Comparison of ENCODE assay signal across 19 cellular contexts in genomic region chr3:179796421-179796820, GRCh38.
A peak's percentile ranks its signal among the peaks of the same experiment; 100 is the strongest.
DNase-seq lines count a peak whose midpoint lies in the region; ATAC-seq, FAIRE-seq and TF ChIP-seq lines count a peak whose summit lies in the region.
"Had no signal": no experiment of that assay in that cellular context is flagged by ENCODE, and none has a peak within 500 bp of the region (broad histone marks: within the 10 kb centered on the region; RNA-seq: fewer than 3 reads in every experiment).

No MANE protein-coding gene starts in this region.

- in situ Hi-C loops in HepG2 (cut with HindIII; ENCODE audit: extremely low pct_ligation_motif_present, low pct_unique_long_range_greater_than_20kb), result no loop called here

- no peak overlapping the region for H3K27ac ChIP-seq in HepG2 (ENCODE audit: extremely low read length, insufficient read depth, low read length)
- no peak overlapping the region for H3K27ac ChIP-seq in right lobe of liver
- H3K27ac ChIP-seq in SJCRH30, result no peak overlapping the region
- H3K27ac ChIP-seq: 22Rv1 had no signal

- H3K36me3 ChIP-seq in HepG2 (replicated peaks in 1 of 2; ENCODE audit: control insufficient read depth in 1 of 2, insufficient read depth in 2 of 2, low read length in 2 of 2), result no peaks in the 10 kb centered on the region
- H3K36me3 ChIP-seq in right lobe of liver, result no peaks in the 10 kb centered on the region
- H3K36me3 ChIP-seq in SJCRH30, result no peaks in the 10 kb centered on the region
- H3K36me3 ChIP-seq: BE2C, MG63 had no signal

- TF ChIP-seq POLR2A in HepG2 (IDR thresholded peaks at IDR 0.05; ENCODE audit: insufficient read depth in 1 of 2, low read depth in 2 of 2, low read length in 2 of 2) (no peak), right lobe of liver (IDR thresholded peaks at IDR 0.05) (no peak)

- CTCF ChIA-PET in HepG2 (lab: Yijun Ruan, JAX; ENCODE audit: low intra/inter-chr PET ratio, low total read pairs), result no interaction called here

- no peaks in the 10 kb centered on the region for H3K79me2 ChIP-seq in HepG2 (ENCODE audit: insufficient read depth, low read length)

- no peak overlapping the region for H3K4me3 ChIP-seq in HepG2 (replicated peaks in 1 of 3; ENCODE audit: insufficient read depth in 1 of 3, low read depth in 2 of 3, low read length in 3 of 3)
- no peak overlapping the region for H3K4me3 ChIP-seq in right lobe of liver
- no peak overlapping the region for H3K4me3 ChIP-seq in retinal pigment epithelial cell (ENCODE audit: low read length)
- no peak overlapping the region for H3K4me3 ChIP-seq in SJCRH30
- H3K4me3 ChIP-seq: K562, MG63 had no signal

- ATAC-seq in HepG2, result peak; percentile 36
- no peak for ATAC-seq in right lobe of liver
- ATAC-seq in GM18867 (IDR thresholded peaks at IDR 0.05; ENCODE audit: unreplicated experiment), result no peak
- ATAC-seq: K562, PC-3 had no signal

- H3K9ac ChIP-seq in HepG2 (ENCODE audit: insufficient read depth, low read depth, low read length), result no peak overlapping the region

- peaks cover 10% of the 10 kb centered on the region; the same call in 1 of the 2 replicates for H3K4me1 ChIP-seq in HepG2 (ENCODE audit: insufficient read depth, low read length)
- H3K4me1 ChIP-seq in right lobe of liver, result no peaks in the 10 kb centered on the region
- no peaks in the 10 kb centered on the region for H3K4me1 ChIP-seq in SJCRH30
- H3K4me1 ChIP-seq: BE2C had no signal

- intact Hi-C loops in HepG2 (cut with micrococcal nuclease; ENCODE audit: unreplicated experiment) (no loop called here), right lobe of liver (cut with DNase I) (no loop called here)

- H3K27me3 ChIP-seq in HepG2 (ENCODE audit: control insufficient read depth in 1 of 2, insufficient read depth in 2 of 2, low read length in 2 of 2) (no peaks in the 10 kb centered on the region), right lobe of liver (no peaks in the 10 kb centered on the region), SJCRH30 (no peaks in the 10 kb centered on the region)
- H3K27me3 ChIP-seq: BE2C, MG63 had no signal

- H2AFZ ChIP-seq in HepG2 (ENCODE audit: low read length), result no peak overlapping the region

- no peaks in the 10 kb centered on the region for H3K9me3 ChIP-seq in HepG2 (ENCODE audit: low read length)
- no peaks in the 10 kb centered on the region for H3K9me3 ChIP-seq in right lobe of liver
- no peaks in the 10 kb centered on the region for H3K9me3 ChIP-seq in SJCRH30 (replicated peaks)
- H3K9me3 ChIP-seq: BE2C, MG63 had no signal

- TF ChIP-seq EP300 in HepG2 (IDR thresholded peaks at IDR 0.05; ENCODE audit: low read depth in 2 of 2, low read length in 2 of 2) (no peak), HepG2 (CRISPR knock-in tag; IDR thresholded peaks at IDR 0.05; ENCODE audit: borderline replicate concordance) (no peak)

- WGBS in HepG2 (ENCODE audit: low lambda C conversion rate), result 66% methylated on average over 4 of the region's 4 CpGs
- 82% methylated on average over 4 of the region's 4 CpGs for WGBS in right lobe of liver (ENCODE audit: insufficient coverage, low coverage, low lambda C conversion rate, missing lambda C conversion rate)

- POLR2A ChIA-PET in HepG2 (lab: Yijun Ruan, JAX), result no interaction called here

- BruUV-seq in HepG2 (replicated peaks; lab: Mats Ljungman, UMichigan), result no TSS peak

- TF ChIP-seq CTCF in HepG2 (CRISPR knock-in tag; IDR thresholded peaks at IDR 0.05) (no peak), right lobe of liver (IDR thresholded peaks at IDR 0.05) (no peak), retinal pigment epithelial cell (conservative IDR thresholded peaks at IDR 0.05; ENCODE audit: low read depth, low read length) (no peak)

- no peak overlapping the region for H3K4me2 ChIP-seq in HepG2 (ENCODE audit: low read depth, low read length)

- FAIRE-seq in HepG2 (lab: Jason Lieb, UNC), result no peak
- FAIRE-seq: K562 had no signal

- DNase-seq in HepG2 (ENCODE audit: low spot score) (no peak), right lobe of liver (no peak), astrocyte of the hippocampus (ENCODE audit: low read depth, low spot score) (peak; percentile 15), retinal pigment epithelial cell (ENCODE audit: low read depth) (peak; percentile 57), DMS79 treated with DMSO at 0.1 percent for 48 hours (lab: John Stamatoyannopoulos, UW) (no peak), SJCRH30 (no peak)
- DNase-seq: BE2C, Calu3, GOT3, HCEC 1CT, MG63, NCI-H2029, NCI-H446, NCI-H524 treated with DMSO at 0.1 percent for 48 hours, NCI-H774, PC-3 had no signal

- no peak for TF ChIP-seq RAD21 in HepG2 (CRISPR knock-in tag; IDR thresholded peaks at IDR 0.05)

- H4K20me1 ChIP-seq in HepG2 (ENCODE audit: insufficient read depth, low read length), result no peaks in the 10 kb centered on the region

TF ChIP-seq in HepG2, 621 proteins besides CTCF, POLR2A, EP300 and RAD21:
- TF ChIP-seq ZBTB44 (CRISPR knock-in tag; IDR thresholded peaks at IDR 0.05) (no peak), ZNF841 (CRISPR knock-in tag; IDR thresholded peaks at IDR 0.05; ENCODE audit: borderline replicate concordance) (no peak), NAIF1 (CRISPR knock-in tag; IDR thresholded peaks at IDR 0.05; ENCODE audit: borderline replicate concordance) (no peak), ZNF644 (CRISPR knock-in tag; IDR thresholded peaks at IDR 0.05; ENCODE audit: low read depth) (no peak), TFAP4 (IDR thresholded peaks at IDR 0.05; ENCODE audit: borderline replicate concordance, low read depth) (no peak), SETDB1 (CRISPR knock-in tag; IDR thresholded peaks at IDR 0.05; ENCODE audit: borderline replicate concordance) (no peak), MNT (IDR thresholded peaks at IDR 0.05) (no peak), ZNF460 (CRISPR knock-in tag; IDR thresholded peaks at IDR 0.05; ENCODE audit: borderline replicate concordance) (no peak)

Comparison
In these comparisons a context has a peak if more than half of its experiments do, and no peak if none do; other contexts are left out.
1. DNase-seq: peak in astrocyte of the hippocampus (single experiment) and retinal pigment epithelial cell (single experiment); none in HepG2 (single experiment), right lobe of liver (0 of 3), DMS79 treated with DMSO at 0.1 percent for 48 hours (single experiment) and SJCRH30 (0 of 2).